Comparison of ENCODE assay signal across 15 cellular contexts in the genomic region with DNA sequence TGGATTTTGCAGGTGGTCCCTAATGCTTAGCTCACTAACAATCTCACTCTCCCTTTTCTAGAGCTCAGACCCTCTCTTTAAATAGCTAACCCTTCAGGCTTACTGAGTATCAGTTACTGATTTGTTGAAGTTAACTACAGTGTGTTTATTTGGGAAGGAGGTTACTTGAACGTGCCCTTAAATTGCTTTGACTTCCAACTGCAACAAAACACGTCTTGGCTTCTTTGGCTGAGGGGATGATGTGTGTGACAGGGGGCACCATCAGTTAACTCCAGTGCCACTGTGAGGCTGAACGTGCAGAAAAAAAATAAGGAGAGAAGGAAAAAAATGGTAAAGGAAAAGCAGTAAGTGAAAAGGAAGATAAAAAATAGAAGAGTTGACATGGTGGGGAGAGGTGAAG.
"Had no signal": no experiment of that assay in that cellular context is flagged by ENCODE, and none has a peak within 500 bp of the region (broad histone marks: within the 10 kb centered on the region; RNA-seq: fewer than 3 reads in every experiment).

No MANE protein-coding gene starts in this region.

- H3K27ac Mint-ChIP-seq: activated CD4-positive, alpha-beta memory T cell treated with anti-CD3 and anti-CD28 coated beads, Interleukin-2, amount 10 ng/mL, durations not matched to agents 7 days and 5 days; activated CD4-positive, alpha-beta T cell treated with anti-CD3 and anti-CD28 coated beads for 36 hours; activated naive CD8-positive, alpha-beta T cell treated with anti-CD3 and anti-CD28 coated beads, Interleukin-2, amount 50 U/mL, for 24 hours had no signal

- H3K9me3 Mint-ChIP-seq: activated CD4-positive, alpha-beta memory T cell treated with anti-CD3 and anti-CD28 coated beads, Interleukin-2, amount 10 ng/mL, durations not matched to agents 7 days and 5 days; activated naive CD8-positive, alpha-beta T cell treated with anti-CD3 and anti-CD28 coated beads, Interleukin-2, amount 50 U/mL, for 24 hours had no signal

- H3K27ac ChIP-seq: ascending aorta, coronary artery, heart left ventricle, left ventricle myocardium inferior had no signal

- H3K4me3 Mint-ChIP-seq: activated CD4-positive, alpha-beta memory T cell treated with anti-CD3 and anti-CD28 coated beads, Interleukin-2, amount 10 ng/mL, durations not matched to agents 7 days and 5 days; activated CD4-positive, alpha-beta T cell treated with anti-CD3 and anti-CD28 coated beads for 36 hours; activated naive CD8-positive, alpha-beta T cell treated with anti-CD3 and anti-CD28 coated beads, Interleukin-2, amount 50 U/mL, for 24 hours had no signal

- H3K4me1 Mint-ChIP-seq: activated CD4-positive, alpha-beta memory T cell treated with anti-CD3 and anti-CD28 coated beads, Interleukin-2, amount 10 ng/mL, durations not matched to agents 7 days and 5 days; activated CD4-positive, alpha-beta T cell treated with anti-CD3 and anti-CD28 coated beads for 36 hours; activated naive CD8-positive, alpha-beta T cell treated with anti-CD3 and anti-CD28 coated beads, Interleukin-2, amount 50 U/mL, for 24 hours had no signal

- FAIRE-seq: frontal cortex had no signal

- DNase-seq: activated CD4-positive, alpha-beta memory T cell treated with anti-CD3 and anti-CD28 coated beads, Interleukin-2, amount 10 ng/mL, durations not matched to agents 7 days and 5 days; activated CD4-positive, alpha-beta T cell treated with anti-CD3 and anti-CD28 coated beads for 36 hours; activated CD8-positive, alpha-beta memory T cell treated with anti-CD3 and anti-CD28 coated beads, Interleukin-2, amount 50 U/mL, for 48 hours; activated naive CD4-positive, alpha-beta T cell; activated naive CD8-positive, alpha-beta T cell treated with anti-CD3 and anti-CD28 coated beads, Interleukin-2, amount 50 U/mL, for 24 hours; effector CD8-positive, alpha-beta T cell; heart left ventricle; left ventricle myocardium inferior; mesenchymal stem cell; stimulated activated CD4-positive, alpha-beta T cell treated with anti-CD3 and anti-CD28 coated beads, Interleukin-2, amount 100 ng/mL, for 48 hours; stimulated activated naive CD8-positive, alpha-beta T cell treated with anti-CD3 and anti-CD28 coated beads, Interleukin-15, Interleukin-2, amounts not matched to agents 100 U/mL and 50 U/mL, for 24 hours; SW 1271 had no signal

- H3K27me3 ChIP-seq: ascending aorta, heart left ventricle had no signal

- H3K36me3 ChIP-seq: ascending aorta, heart left ventricle, left ventricle myocardium inferior had no signal

- H3K4me3 ChIP-seq: ascending aorta, coronary artery, heart left ventricle, left ventricle myocardium inferior had no signal

- H3K27me3 Mint-ChIP-seq: activated CD4-positive, alpha-beta memory T cell treated with anti-CD3 and anti-CD28 coated beads, Interleukin-2, amount 10 ng/mL, durations not matched to agents 7 days and 5 days had no signal

- ATAC-seq: activated CD4-positive, alpha-beta T cell treated with anti-CD3 and anti-CD28 coated beads for 36 hours; activated naive CD8-positive, alpha-beta T cell treated with anti-CD3 and anti-CD28 coated beads, Interleukin-2, amount 50 U/mL, for 24 hours; stimulated activated naive CD8-positive, alpha-beta T cell treated with anti-CD3 and anti-CD28 coated beads, Interleukin-15, Interleukin-2, amounts not matched to agents 100 U/mL and 50 U/mL, for 24 hours had no signal

- H3K9me3 ChIP-seq: ascending aorta, heart left ventricle, left ventricle myocardium inferior had no signal
